In the genomic region with DNA sequence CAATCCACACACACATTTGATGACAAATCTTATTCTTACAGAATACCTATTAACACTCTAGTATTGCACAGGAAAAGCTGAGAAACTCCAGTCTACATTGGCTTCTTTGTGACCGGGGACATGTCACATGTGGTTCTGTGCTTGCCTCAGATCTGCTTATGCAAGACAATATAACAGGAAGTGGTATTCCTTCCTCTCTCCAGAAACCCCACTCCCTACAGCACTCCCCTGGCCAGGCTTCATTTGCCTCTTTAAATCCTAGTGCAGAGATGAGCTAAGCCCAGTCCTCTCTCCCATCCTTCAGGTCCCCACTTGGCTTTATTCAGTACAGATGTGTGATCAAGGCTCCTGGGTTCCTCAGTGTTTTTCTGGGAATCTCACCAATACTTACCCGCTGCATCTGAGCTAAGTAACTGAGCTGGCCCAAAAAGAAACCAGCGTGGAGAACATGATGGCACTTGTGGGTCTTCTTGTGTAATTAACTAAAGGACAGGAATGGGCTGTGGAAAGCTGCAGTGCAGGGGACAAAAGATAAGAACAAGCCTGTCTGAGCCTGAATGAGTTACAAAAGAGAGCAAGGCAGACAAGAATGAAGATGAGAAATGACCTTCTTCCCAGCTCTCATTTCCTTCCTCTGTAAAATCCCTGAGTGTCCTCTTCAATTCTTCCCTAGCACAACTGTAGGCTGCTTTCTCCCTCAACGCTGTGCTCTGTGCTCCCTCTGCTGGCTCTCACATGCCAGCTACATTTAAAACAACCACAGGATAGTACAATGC, we compare ENCODE assay signal across 7 cellular contexts.
A peak's percentile ranks its signal among the peaks of the same experiment; 100 is the strongest.
DNase-seq lines count a peak whose midpoint lies in the region; ATAC-seq, FAIRE-seq and TF ChIP-seq lines count a peak whose summit lies in the region.

No MANE protein-coding gene starts in this region.

- RAD21 ChIA-PET in GM12878 (lab: Charles Lee; ENCODE audit: unreplicated experiment): interaction anchor here (0.8 to 1.1 kb wide), 2 partner anchors 15 to 92 kb away, joined by 3 read pairs; no protein-coding TSS in a partner anchor

- SMC1A ChIA-PET in GM12878 (lab: Charles Lee; ENCODE audit: uncharacterized antibody, unreplicated experiment): interaction anchor here (1.8 to 1.9 kb wide), 2 partner anchors 92 to 801 kb away, joined by 4 to 9 read pairs; no protein-coding TSS in a partner anchor

- no peak overlapping the region for H2AFZ ChIP-seq in SK-N-SH (ENCODE audit: low read depth)
- H2AFZ ChIP-seq in GM12878 (ENCODE audit: control insufficient read depth, low read depth, low read length): no peak overlapping the region

- H3K79me2 ChIP-seq in SK-N-SH (ENCODE audit: insufficient read depth) (no peaks in the 10 kb centered on the region), GM12878 (ENCODE audit: control insufficient read depth, insufficient read depth, low read length) (no peaks in the 10 kb centered on the region)

- no peaks in the 10 kb centered on the region for H3K4me1 ChIP-seq in SK-N-SH (ENCODE audit: control insufficient read depth in 1 of 2, insufficient read depth in 2 of 2, low read depth in 1 of 2, low read length in 1 of 2)
- H3K4me1 ChIP-seq in GM12878 (ENCODE audit: control insufficient read depth, insufficient read depth, low read length): no peaks in the 10 kb centered on the region

- ATAC-seq in HG02571 (IDR thresholded peaks at IDR 0.05; ENCODE audit: unreplicated experiment) (peak; percentile 87), GM12878 (peak; percentile 97)

- POLR2A ChIA-PET in SK-N-SH (lab: Yijun Ruan, JAX) (no interaction called here), GM12878 (lab: Charles Lee) (interaction anchor here (0.6 kb wide), 1 partner anchor 319 kb away, joined by 4 read pairs; no protein-coding TSS in a partner anchor)

- no peak overlapping the region for H3K4me2 ChIP-seq in SK-N-SH
- no peak overlapping the region for H3K4me2 ChIP-seq in GM12878 (ENCODE audit: control insufficient read depth, insufficient read depth)

- H3K4me3 ChIP-seq in SK-N-SH (ENCODE audit: low read depth in 2 of 2, low read length in 1 of 2) (no peak overlapping the region; a peak in 1 of 4 replicates), GM12878 (no peak overlapping the region), skeletal muscle cell (ENCODE audit: low read depth, low read length) (no peak overlapping the region)

- no peak for TF ChIP-seq POLR2A in GM12878 (IDR thresholded peaks at IDR 0.05; ENCODE audit: low read depth, low read length)

- TF ChIP-seq RAD21 in SK-N-SH (IDR thresholded peaks at IDR 0.05; ENCODE audit: low read length): peak; percentile 78
- TF ChIP-seq RAD21 in GM12878 (IDR thresholded peaks at IDR 0.05; ENCODE audit: insufficient read depth, low read depth, low read length): peak; percentile 81

- CTCF ChIA-PET in SK-N-SH (lab: Yijun Ruan, JAX) (interaction anchor here (0.6 to 2.2 kb wide), 15 partner anchors 9 to 832 kb away, joined by 3 to 21 read pairs (median 5); no protein-coding TSS in a partner anchor), GM12878 (lab: Yijun Ruan, JAX) (interaction anchor here (0.6 to 2.7 kb wide), 6 partner anchors 13 to 1905 kb away, joined by 3 to 18 read pairs (median 5); no protein-coding TSS in a partner anchor)

- TF ChIP-seq EP300 in SK-N-SH (IDR thresholded peaks at IDR 0.05; ENCODE audit: borderline replicate concordance in 1 of 2, low read depth in 1 of 2, low read length in 1 of 2) (no peak), GM12878 (IDR thresholded peaks at IDR 0.05; ENCODE audit: borderline replicate concordance in 1 of 2, control insufficient read depth in 1 of 2, low read depth in 2 of 2, low read length in 2 of 2) (no peak)

- FAIRE-seq in GM12878 (lab: Jason Lieb, UNC): peak; percentile 13

- H3K9me2 ChIP-seq in SK-N-SH: no peaks in the 10 kb centered on the region

- DNase-seq in GM10266 (ENCODE audit: extremely low spot score): peak; percentile 46
- DNase-seq in NCI-H1092 (lab: John Stamatoyannopoulos, UW): peak; percentile 46
- DNase-seq in SK-N-SH: peak; percentile 57
- DNase-seq in GM12878 (ENCODE audit: low read depth, low spot score): no peak
- DNase-seq in hepatic stellate cell (ENCODE audit: low spot score): peak; percentile 50
- peak; percentile 22 for DNase-seq in skeletal muscle cell (ENCODE audit: low read depth)

- in situ Hi-C loops in GM12878 (cut with MboI): no loop called here

- peak; percentile 76 for TF ChIP-seq CTCF in GM10266 (IDR thresholded peaks at IDR 0.05; ENCODE audit: control insufficient read depth, insufficient read depth, low read depth, missing control alignments)
- peak; percentile 73 for TF ChIP-seq CTCF in SK-N-SH (IDR thresholded peaks at IDR 0.05)
- peak; percentile 72 to 85 (median 72) for TF ChIP-seq CTCF in GM12878 (IDR thresholded peaks at IDR 0.05 in 2 of 3, conservative IDR thresholded peaks at IDR 0.05 in 1 of 3; ENCODE audit: control insufficient read depth in 2 of 3, extremely low read depth in 1 of 3, insufficient read depth in 1 of 3, low read depth in 3 of 3, low read length in 3 of 3)

- peaks cover 33% of the 10 kb centered on the region; the same call in 1 of the 2 replicates for H3K27me3 ChIP-seq in SK-N-SH (ENCODE audit: insufficient read depth)
- H3K27me3 ChIP-seq in GM12878 (replicated peaks in 1 of 2; ENCODE audit: control insufficient read depth in 2 of 2, insufficient read depth in 2 of 2, low read length in 1 of 2): no peaks in the 10 kb centered on the region; a peak in 1 of 4 replicates

- no TSS peak for BruUV-seq in GM12878 (replicated peaks; lab: Mats Ljungman, UMichigan)

- H3K36me3 ChIP-seq in SK-N-SH (replicated peaks in 1 of 2; ENCODE audit: control insufficient read depth in 1 of 2, insufficient read depth in 2 of 2, low read length in 1 of 2) (no peaks in the 10 kb centered on the region), GM12878 (ENCODE audit: control insufficient read depth in 2 of 2, insufficient read depth in 2 of 2, low read length in 1 of 2) (no peaks in the 10 kb centered on the region)

- intact Hi-C loops in GM12878 (cut with micrococcal nuclease; ENCODE audit: unreplicated experiment): loop anchor here (2.0 to 5.0 kb wide), 2 partner anchors 801 to 861 kb away; no protein-coding TSS in a partner anchor

- no peaks in the 10 kb centered on the region for H3F3A ChIP-seq in SK-N-SH (replicated peaks; ENCODE audit: insufficient read depth)

- H3K27ac ChIP-seq in SK-N-SH (ENCODE audit: low read depth in 2 of 2, low read length in 1 of 2): no peak overlapping the region
- H3K27ac ChIP-seq in GM12878 (ENCODE audit: control insufficient read depth, insufficient read depth): no peak overlapping the region

- no peaks in the 10 kb centered on the region for H3K9me3 ChIP-seq in SK-N-SH
- H3K9me3 ChIP-seq in GM12878 (replicated peaks; ENCODE audit: control insufficient read depth, insufficient read depth, low read length): no peaks in the 10 kb centered on the region

- H4K20me1 ChIP-seq in SK-N-SH (ENCODE audit: insufficient read depth) (no peaks in the 10 kb centered on the region), GM12878 (ENCODE audit: control insufficient read depth, insufficient read depth) (no peaks in the 10 kb centered on the region)

- H3K9ac ChIP-seq in SK-N-SH (no peak overlapping the region), GM12878 (ENCODE audit: control insufficient read depth, insufficient read depth, low read length) (no peak overlapping the region)

- 10% methylated on average over 4 of the region's 4 CpGs for WGBS in SK-N-SH (ENCODE audit: low lambda C conversion rate)
- WGBS in GM12878 (ENCODE audit: insufficient coverage, insufficient replicate concordance, low lambda C conversion rate, missing lambda C conversion rate): 15% methylated on average over 4 of the region's 4 CpGs

TF ChIP-seq in SK-N-SH, 30 proteins besides CTCF, POLR2A, EP300 and RAD21:
- TF ChIP-seq SMC3 (IDR thresholded peaks at IDR 0.05; ENCODE audit: low read depth, low read length): peak; percentile 64
- no peak for TF ChIP-seq RXRA (IDR thresholded peaks at IDR 0.05; ENCODE audit: borderline replicate concordance, low read depth)
- TF ChIP-seq FOXJ3 (CRISPR knock-in tag; IDR thresholded peaks at IDR 0.05): no peak
- no peak for TF ChIP-seq CHD2 (IDR thresholded peaks at IDR 0.05; ENCODE audit: low read length, partially characterized antibody)
TF ChIP-seq in SK-N-SH: peak in this region for 1.

TF ChIP-seq in GM12878, 131 proteins besides CTCF, POLR2A, EP300 and RAD21:
- peak; percentile 22; the same call in 1 of the 2 replicates for TF ChIP-seq RUNX3 (IDR thresholded peaks at IDR 0.05; ENCODE audit: low read length)
- TF ChIP-seq SMC3 (IDR thresholded peaks at IDR 0.05; ENCODE audit: borderline replicate concordance, low read length): peak; percentile 63; the same call in 1 of the 2 replicates
- no peak for TF ChIP-seq RAD51 (IDR thresholded peaks at IDR 0.05)
